Comparison of ENCODE assay signal across 8 cellular contexts in genomic region chr19:58400638-58400915, GRCh38. TPM values are rescaled to one million over a fixed set of nuclear protein-coding genes. Genes with fewer than 3 reads are reported as not detected.
DNase-seq lines count a peak whose midpoint lies in the region; ATAC-seq and TF ChIP-seq lines count a peak whose summit lies in the region.

No MANE protein-coding gene starts in this region.

- H3K27me3 ChIP-seq in duodenal mucosa (ENCODE audit: control insufficient read depth in 1 of 2, insufficient read depth in 2 of 2, low read length in 2 of 2), result peaks cover 22 to 23% of the 10 kb centered on the region in 2 donors

- DNase-seq in AG10803 (ENCODE audit: low read depth), result no peak
- DNase-seq in natural killer cell, result no peak
- DNase-seq in RKO (ENCODE audit: low spot score), result no peak
- no peak for DNase-seq in NCI-H774 (lab: John Stamatoyannopoulos, UW)
- no peak for DNase-seq in NCI-H446 treated with DMSO at 0.1 percent for 48 hours (lab: John Stamatoyannopoulos, UW)

- TF ChIP-seq CTCF in AG10803 (conservative IDR thresholded peaks at IDR 0.05; ENCODE audit: low read length), result no peak
- no peak for TF ChIP-seq CTCF in natural killer cell (IDR thresholded peaks at IDR 0.05)

- peaks cover 14 to 15% of the 10 kb centered on the region in 2 donors for H3K4me1 Mint-ChIP-seq in natural killer cell

- peak overlapping the region; percentile 70 for H3K4me3 ChIP-seq in AG10803 (ENCODE audit: low read length)
- H3K4me3 ChIP-seq in duodenal mucosa (ENCODE audit: low read depth in 1 of 2, low read length in 2 of 2), result peak overlapping the region; percentile 71 to 82

- intact Hi-C loops in natural killer cell (cut with micrococcal nuclease), result loop anchor here (2.0 kb wide), 2 partner anchors 14 to 74 kb away; partner anchors contain the start of genes RPS5 and ZSCAN22

- peaks cover 0 to 17% of the 10 kb centered on the region in 2 donors for H3K4me1 ChIP-seq in duodenal mucosa (ENCODE audit: control insufficient read depth in 1 of 2, insufficient read depth in 2 of 2, low read length in 2 of 2)

- H3K27ac Mint-ChIP-seq in natural killer cell, result peak overlapping the region; percentile 92 to 93

- peak overlapping the region; percentile 92 for H3K4me3 Mint-ChIP-seq in natural killer cell

- H3K9me3 Mint-ChIP-seq in natural killer cell, result no peaks in the 10 kb centered on the region

- no peaks in the 10 kb centered on the region for H3K36me3 Mint-ChIP-seq in natural killer cell

- H3K27me3 Mint-ChIP-seq in natural killer cell (ENCODE audit: low read depth in 2 of 2), result peaks cover 0 to 22% of the 10 kb centered on the region in 2 donors

- H3K27ac ChIP-seq in KOPT-K1 (ENCODE audit: low read depth, low read length, poor library complexity, severe bottlenecking) (peak overlapping the region; percentile 14), duodenal mucosa (ENCODE audit: low read depth, low read length) (no peak overlapping the region)

- H3K9me3 ChIP-seq in KOPT-K1 (ENCODE audit: insufficient read depth, low read length, poor library complexity, severe bottlenecking) (no peaks in the 10 kb centered on the region), duodenal mucosa (ENCODE audit: control insufficient read depth in 1 of 2, low read length in 2 of 2) (no peaks in the 10 kb centered on the region)

- ATAC-seq in natural killer cell, result no peak
- no peak for ATAC-seq in HG03469 (IDR thresholded peaks at IDR 0.05; ENCODE audit: unreplicated experiment)

- peaks cover 12% of the 10 kb centered on the region for H3K36me3 ChIP-seq in KOPT-K1 (ENCODE audit: insufficient read depth, low read length)
- no peaks in the 10 kb centered on the region for H3K36me3 ChIP-seq in duodenal mucosa (ENCODE audit: control insufficient read depth in 1 of 2, insufficient read depth in 2 of 2, low read length in 2 of 2)

- peak overlapping the region; percentile 55 to 63 for H3K9ac ChIP-seq in duodenal mucosa (ENCODE audit: low read depth in 1 of 2, low read length in 2 of 2)

RNA-seq across cellular contexts. Expression of gene RNF225, which starts 5.1 kb away (rescaled TPM):
- total RNA-seq in natural killer cell, result under 1 TPM in 1 of 3 donors, not detected in 2; 0.39 TPM

RNA-seq across cellular contexts. Expression of gene ZNF584, which starts 7.9 kb away (rescaled TPM):
- total RNA-seq in natural killer cell, result 1 to 10 TPM; 1.6 to 3.9 (median 2.8) TPM

RNA-seq across cellular contexts. Expression of gene RPS5, which starts 13.5 kb away (rescaled TPM):
- 100 to 1,000 TPM; 406 to 580 (median 525) TPM for total RNA-seq in natural killer cell

RNA-seq across cellular contexts. Expression of gene ZNF837, which starts 19.7 kb away (rescaled TPM):
- 1 to 10 TPM in 2 of 3 donors, under 1 TPM in 1; 0.63 to 1.4 (median 1.3) TPM for total RNA-seq in natural killer cell

RNA-seq across cellular contexts. Expression of gene ZNF497, which starts 38.0 kb away (rescaled TPM):
- total RNA-seq in natural killer cell, result under 1 TPM; 0.40 to 0.61 (median 0.60) TPM
